Comparison of ENCODE assay signal across 12 cellular contexts in genomic region chr5:143094087-143094511, GRCh38.
A peak's percentile ranks its signal among the peaks of the same experiment; 100 is the strongest.
DNase-seq lines count a peak whose midpoint lies in the region; ATAC-seq and TF ChIP-seq lines count a peak whose summit lies in the region.
"Had no signal": no experiment of that assay in that cellular context is flagged by ENCODE, and none has a peak within 500 bp of the region (broad histone marks: within the 10 kb centered on the region; RNA-seq: fewer than 3 reads in every experiment).

No MANE protein-coding gene starts in this region.

- no peaks in the 10 kb centered on the region for H3K9me3 ChIP-seq in H9 (ENCODE audit: control insufficient read depth, low read depth, low read length)
- no peaks in the 10 kb centered on the region for H3K9me3 ChIP-seq in naive thymus-derived CD4-positive, alpha-beta T cell (ENCODE audit: control insufficient read depth in 2 of 3, low read length in 3 of 3)

- no peak overlapping the region for H4K8ac ChIP-seq in H9 (replicated peaks; ENCODE audit: insufficient read length, low read depth, low read length)

- no peak overlapping the region for H4K91ac ChIP-seq in H9 (ENCODE audit: insufficient read length, low read depth, low read length)

- H3K4me2 ChIP-seq in H9 (ENCODE audit: insufficient read depth, insufficient read length, low read length), result peak overlapping the region; percentile 75

- no peaks in the 10 kb centered on the region for H3K36me3 ChIP-seq in naive thymus-derived CD4-positive, alpha-beta T cell (ENCODE audit: control insufficient read depth in 2 of 3, insufficient read depth in 3 of 3, low read length in 3 of 3)

- CTCF ChIA-PET in naive thymus-derived CD4-positive, alpha-beta T cell (lab: Charles Lee), result no interaction called here

- H2BK20ac ChIP-seq in H9 (ENCODE audit: low read depth, low read length, poor library complexity, severe bottlenecking), result no peak overlapping the region

- H3K56ac ChIP-seq in H9 (ENCODE audit: insufficient read length, low read depth, low read length), result no peak overlapping the region

- H3K36me3 Mint-ChIP-seq in H9 (ENCODE audit: insufficient read depth in 1 of 3, low read depth in 3 of 3) (peaks cover 4 to 9% (median 5%) of the 10 kb centered on the region in 3 experiments; a peak in 4 of 7 replicates), mesothelial cell of epicardium (peaks cover 2% of the 10 kb centered on the region)
- H3K36me3 Mint-ChIP-seq in naive thymus-derived CD4-positive, alpha-beta T cell, result peaks cover 3 to 20% (median 13%) of the 10 kb centered on the region in 5 donors
- H3K36me3 Mint-ChIP-seq: CD4-positive, CD25-positive, alpha-beta regulatory T cell had no signal

- no peak overlapping the region for H3K14ac ChIP-seq in H9 (ENCODE audit: insufficient read depth, low read length)

- DNase-seq in ACHN (peak; percentile 52), H9 (peak; percentile 74), ecto neural progenitor cell (ENCODE audit: low spot score) (peak; percentile 80), mesothelial cell of epicardium (ENCODE audit: low spot score in 2 of 2, unreplicated experiment in 2 of 2) (peak in 1 of 2 experiments; percentile 25), posterior cingulate gyrus (no peak), SKM-1 treated with dmso at 0.1 percent for 144 hours (lab: John Stamatoyannopoulos, UW; ENCODE audit: unreplicated experiment) (no peak)
- DNase-seq in naive thymus-derived CD4-positive, alpha-beta T cell, result no peak
- DNase-seq: amygdala; CD4-positive, CD25-positive, alpha-beta regulatory T cell; KG1; NCI-H69 had no signal

- H3K4ac ChIP-seq in H9 (ENCODE audit: low read depth, low read length), result no peak overlapping the region

- POLR2A ChIA-PET in naive thymus-derived CD4-positive, alpha-beta T cell (lab: Charles Lee), result no interaction called here

- H3K4me3 Mint-ChIP-seq in H9, result peak overlapping the region; percentile 54 to 65
- peak overlapping the region; percentile 57 for H3K4me3 Mint-ChIP-seq in mesothelial cell of epicardium
- H3K4me3 Mint-ChIP-seq in naive thymus-derived CD4-positive, alpha-beta T cell, result peak overlapping the region in 1 of 10 donors; percentile 23
- H3K4me3 Mint-ChIP-seq: CD4-positive, CD25-positive, alpha-beta regulatory T cell had no signal

- in situ Hi-C loops in ACHN (cut with HindIII; ENCODE audit: low pct_ligation_motif_present, low pct_unique_long_range_greater_than_20kb, low sequenced_read_pairs), result no loop called here

- no peaks in the 10 kb centered on the region for H3K79me2 ChIP-seq in H9 (ENCODE audit: insufficient read depth, low read length)

- H3T11ph ChIP-seq in H9 (ENCODE audit: low read length), result no peak overlapping the region

- H3K27ac Mint-ChIP-seq in H9 (peak overlapping the region; percentile 81 to 96 (median 83)), mesothelial cell of epicardium (peak overlapping the region; percentile 17)
- peak overlapping the region in 1 of 9 donors; percentile 12 for H3K27ac Mint-ChIP-seq in naive thymus-derived CD4-positive, alpha-beta T cell

- H2BK15ac ChIP-seq in H9 (ENCODE audit: low read depth, low read length), result no peak overlapping the region

- no peak overlapping the region for H2BK5ac ChIP-seq in H9 (ENCODE audit: insufficient read length, low read length)

- H3K27ac ChIP-seq in H9 (ENCODE audit: insufficient read length, low read depth, low read length), result no peak overlapping the region
- no peak overlapping the region for H3K27ac ChIP-seq in naive thymus-derived CD4-positive, alpha-beta T cell (ENCODE audit: low read depth, low read length)

- peaks cover 0 to 3% of the 10 kb centered on the region in 2 experiments; a peak in 1 of 5 replicates for H3K9me3 Mint-ChIP-seq in H9
- H3K9me3 Mint-ChIP-seq in mesothelial cell of epicardium, result peaks cover 5% of the 10 kb centered on the region
- H3K9me3 Mint-ChIP-seq in naive thymus-derived CD4-positive, alpha-beta T cell, result no peaks in the 10 kb centered on the region
- H3K9me3 Mint-ChIP-seq: CD4-positive, CD25-positive, alpha-beta regulatory T cell had no signal

- no peak overlapping the region for H3K4me3 ChIP-seq in naive thymus-derived CD4-positive, alpha-beta T cell (ENCODE audit: low read length)

- no peaks in the 10 kb centered on the region for H3K27me3 ChIP-seq in H9 (ENCODE audit: insufficient read depth, low read length)
- H3K27me3 ChIP-seq in naive thymus-derived CD4-positive, alpha-beta T cell (ENCODE audit: control insufficient read depth in 2 of 2, insufficient read depth in 2 of 2, low read length in 2 of 2), result no peaks in the 10 kb centered on the region

- H3K4me1 Mint-ChIP-seq in H9 (peaks cover 54 to 56% of the 10 kb centered on the region in 2 experiments), mesothelial cell of epicardium (peaks cover 19% of the 10 kb centered on the region)
- peaks cover 0 to 13% (median 0%) of the 10 kb centered on the region in 7 donors for H3K4me1 Mint-ChIP-seq in naive thymus-derived CD4-positive, alpha-beta T cell
- H3K4me1 Mint-ChIP-seq: CD4-positive, CD25-positive, alpha-beta regulatory T cell had no signal

- no peak overlapping the region for H2AK5ac ChIP-seq in H9 (ENCODE audit: insufficient read length, low read length)

- WGBS in H9 (ENCODE audit: extremely low coverage, insufficient read length, low lambda C conversion rate), result no CpG with 5 or more reads among the region's 16 CpGs

- H2BK120ac ChIP-seq in H9 (ENCODE audit: low read depth, low read length, poor library complexity, severe bottlenecking), result no peak overlapping the region

- no peak overlapping the region for H3K23ac ChIP-seq in H9 (ENCODE audit: insufficient read length, low read depth, low read length)

- ATAC-seq in HG03469 (IDR thresholded peaks at IDR 0.05; ENCODE audit: unreplicated experiment), result no peak
- ATAC-seq in naive thymus-derived CD4-positive, alpha-beta T cell, result no peak

- H2BK12ac ChIP-seq in H9 (ENCODE audit: insufficient read length, low read depth, low read length), result no peak overlapping the region

- H4K20me1 ChIP-seq in H9 (ENCODE audit: control insufficient read depth, insufficient read depth, insufficient read length), result no peaks in the 10 kb centered on the region

- intact Hi-C loops in posterior cingulate gyrus (cut with DNase I), result no loop called here
- intact Hi-C loops in naive thymus-derived CD4-positive, alpha-beta T cell (cut with micrococcal nuclease), result no loop called here

- peaks cover 2% of the 10 kb centered on the region; the same call in 1 of the 2 replicates for H3K4me1 ChIP-seq in H9 (ENCODE audit: insufficient read depth, low read length)
- no peaks in the 10 kb centered on the region for H3K4me1 ChIP-seq in naive thymus-derived CD4-positive, alpha-beta T cell (ENCODE audit: control insufficient read depth in 2 of 2, insufficient read depth in 2 of 2, low read length in 2 of 2)

- no peaks in the 10 kb centered on the region for H3K23me2 ChIP-seq in H9 (ENCODE audit: insufficient read length, low read depth, low read length, poor library complexity, severe bottlenecking)

- TF ChIP-seq CTCF in H9 (conservative IDR thresholded peaks at IDR 0.05) (peak; percentile 64), mesothelial cell of epicardium (IDR thresholded peaks at IDR 0.05; ENCODE audit: unreplicated experiment) (peak; percentile 14)

- H3K9ac ChIP-seq in H9 (ENCODE audit: extremely low read depth, insufficient read length, low read length), result no peak overlapping the region

- no peak overlapping the region for H4K5ac ChIP-seq in H9 (ENCODE audit: insufficient read length, low read depth, low read length)

- H3K18ac ChIP-seq in H9 (ENCODE audit: insufficient read length, low read depth, low read length), result no peak overlapping the region

- no peaks in the 10 kb centered on the region for H3K79me1 ChIP-seq in H9 (ENCODE audit: insufficient read depth, low read depth, low read length, poor library complexity, severe bottlenecking)

- no peaks in the 10 kb centered on the region; the same call in 1 of the 2 replicates for H3K27me3 Mint-ChIP-seq in H9 (ENCODE audit: low read depth)
- no peaks in the 10 kb centered on the region for H3K27me3 Mint-ChIP-seq in mesothelial cell of epicardium (ENCODE audit: low read depth)
- no peaks in the 10 kb centered on the region for H3K27me3 Mint-ChIP-seq in naive thymus-derived CD4-positive, alpha-beta T cell
- H3K27me3 Mint-ChIP-seq: CD4-positive, CD25-positive, alpha-beta regulatory T cell had no signal

- H2AFZ ChIP-seq in H9 (ENCODE audit: low read length), result no peak overlapping the region

Comparison
In these comparisons a context has a peak if more than half of its experiments do, and no peak if none do; other contexts are left out.
1. DNase-seq: peak in ACHN (single experiment), H9 (single experiment) and ecto neural progenitor cell (single experiment); none in posterior cingulate gyrus (0 of 10), naive thymus-derived CD4-positive, alpha-beta T cell (0 of 9) and SKM-1 treated with dmso at 0.1 percent for 144 hours (single experiment).